In the genomic region with DNA sequence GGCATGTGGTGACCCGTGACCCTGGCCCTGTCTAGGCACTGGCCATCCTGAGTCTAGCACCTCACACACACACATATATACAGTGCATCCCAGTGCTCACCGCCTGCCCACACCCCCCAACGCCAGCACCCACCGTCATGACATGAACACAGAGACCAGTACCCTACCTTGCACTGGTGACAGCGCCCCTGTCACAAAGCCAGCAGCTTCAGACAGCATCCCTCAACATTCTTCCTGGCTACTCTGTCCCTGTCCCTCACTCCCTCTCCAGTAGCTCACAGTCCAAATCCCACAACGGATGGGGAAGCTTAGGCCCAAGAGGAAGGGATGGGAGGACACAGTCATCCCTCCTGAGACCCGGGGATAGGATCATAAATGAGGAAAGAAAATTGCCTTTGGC, we compare ENCODE assay signal across 2 cellular contexts.
TF ChIP-seq lines count a peak whose summit lies in the region.

No MANE protein-coding gene starts in this region.

TF ChIP-seq in A549, 52 proteins besides CTCF, POLR2A, EP300 and RAD21:
- TF ChIP-seq NFE2L2 (conservative IDR thresholded peaks at IDR 0.05; ENCODE audit: low read length) (no peak), JUN (IDR thresholded peaks at IDR 0.05) (no peak), ZC3H11A (IDR thresholded peaks at IDR 0.05) (no peak)

TF ChIP-seq in WTC11, 78 proteins besides CTCF, POLR2A, EP300 and RAD21:
- TF ChIP-seq, protein P1, sequence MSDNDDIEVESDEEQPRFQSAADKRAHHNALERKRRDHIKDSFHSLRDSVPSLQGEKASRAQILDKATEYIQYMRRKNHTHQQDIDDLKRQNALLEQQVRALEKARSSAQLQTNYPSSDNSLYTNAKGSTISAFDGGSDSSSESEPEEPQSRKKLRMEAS (CRISPR knock-in tag; IDR thresholded peaks at IDR 0.05) = no peak
- TF ChIP-seq, protein P2, sequence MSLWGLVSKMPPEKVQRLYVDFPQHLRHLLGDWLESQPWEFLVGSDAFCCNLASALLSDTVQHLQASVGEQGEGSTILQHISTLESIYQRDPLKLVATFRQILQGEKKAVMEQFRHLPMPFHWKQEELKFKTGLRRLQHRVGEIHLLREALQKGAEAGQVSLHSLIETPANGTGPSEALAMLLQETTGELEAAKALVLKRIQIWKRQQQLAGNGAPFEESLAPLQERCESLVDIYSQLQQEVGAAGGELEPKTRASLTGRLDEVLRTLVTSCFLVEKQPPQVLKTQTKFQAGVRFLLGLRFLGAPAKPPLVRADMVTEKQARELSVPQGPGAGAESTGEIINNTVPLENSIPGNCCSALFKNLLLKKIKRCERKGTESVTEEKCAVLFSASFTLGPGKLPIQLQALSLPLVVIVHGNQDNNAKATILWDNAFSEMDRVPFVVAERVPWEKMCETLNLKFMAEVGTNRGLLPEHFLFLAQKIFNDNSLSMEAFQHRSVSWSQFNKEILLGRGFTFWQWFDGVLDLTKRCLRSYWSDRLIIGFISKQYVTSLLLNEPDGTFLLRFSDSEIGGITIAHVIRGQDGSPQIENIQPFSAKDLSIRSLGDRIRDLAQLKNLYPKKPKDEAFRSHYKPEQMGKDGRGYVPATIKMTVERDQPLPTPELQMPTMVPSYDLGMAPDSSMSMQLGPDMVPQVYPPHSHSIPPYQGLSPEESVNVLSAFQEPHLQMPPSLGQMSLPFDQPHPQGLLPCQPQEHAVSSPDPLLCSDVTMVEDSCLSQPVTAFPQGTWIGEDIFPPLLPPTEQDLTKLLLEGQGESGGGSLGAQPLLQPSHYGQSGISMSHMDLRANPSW (CRISPR knock-in tag; conservative IDR thresholded peaks at IDR 0.05; ENCODE audit: low read depth) = no peak
- TF ChIP-seq FOXK1 (CRISPR knock-in tag; IDR thresholded peaks at IDR 0.05) (no peak), FOXP1 (CRISPR knock-in tag; IDR thresholded peaks at IDR 0.05; ENCODE audit: borderline replicate concordance) (no peak), FOXJ3 (CRISPR knock-in tag; IDR thresholded peaks at IDR 0.05; ENCODE audit: borderline replicate concordance) (no peak)
